ENCODE assay signal across 19 cellular contexts in the genomic region with DNA sequence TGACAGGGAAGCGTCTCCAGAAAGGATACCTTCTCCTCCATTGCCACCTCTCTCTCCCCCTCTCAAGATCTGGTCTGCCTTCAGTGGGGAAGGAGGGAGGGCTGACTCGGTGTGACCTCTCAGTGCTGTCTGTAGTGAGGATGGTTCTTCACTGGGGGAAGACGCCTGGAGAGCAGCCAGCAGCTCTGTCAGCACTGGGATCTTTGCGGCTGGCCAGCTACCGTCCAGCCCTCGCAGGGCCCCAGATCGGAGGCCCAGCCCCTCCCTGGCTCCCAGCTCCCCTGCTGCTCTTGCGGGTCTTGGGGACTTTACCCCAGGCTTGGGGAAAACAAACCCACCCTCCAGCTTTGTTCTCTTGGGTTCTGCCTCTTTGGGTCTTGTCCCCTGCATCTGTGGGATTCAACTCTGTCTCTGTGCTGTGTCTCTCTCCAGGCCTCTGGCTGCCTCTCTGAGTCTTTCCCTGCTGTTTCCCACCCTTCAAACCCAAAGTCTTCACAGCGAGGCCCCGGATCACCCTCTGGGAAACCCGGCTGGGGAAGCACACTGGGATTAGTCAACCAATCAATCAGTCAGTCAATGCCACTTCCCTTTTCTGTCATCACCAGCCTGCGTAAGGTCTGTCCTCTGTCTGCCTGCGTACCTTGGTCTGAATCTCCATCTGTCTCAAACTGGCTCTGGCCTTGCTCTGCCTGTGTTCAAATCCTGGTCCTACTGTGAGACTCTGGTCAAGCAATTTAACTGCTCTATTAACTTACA. TPM values are rescaled to one million over a fixed set of nuclear protein-coding genes. Genes with fewer than 3 reads are reported as not detected.
A peak's percentile ranks its signal among the peaks of the same experiment; 100 is the strongest.
DNase-seq lines count a peak whose midpoint lies in the region; ATAC-seq and TF ChIP-seq lines count a peak whose summit lies in the region.
"Had no signal": no experiment of that assay in that cellular context is flagged by ENCODE, and none has a peak within 500 bp of the region (broad histone marks: within the 10 kb centered on the region; RNA-seq: fewer than 3 reads in every experiment).

No MANE protein-coding gene starts in this region.

- H3K4me1 ChIP-seq in left lung (no peaks in the 10 kb centered on the region), colonic mucosa (no peaks in the 10 kb centered on the region)

- no peak overlapping the region for H3K4me3 ChIP-seq in GM12865 (ENCODE audit: low read depth, low read length)
- H3K4me3 ChIP-seq in cardiac fibroblast (replicated peaks in 1 of 2; ENCODE audit: low read depth in 2 of 2, low read length in 2 of 2), result no peak overlapping the region
- no peak overlapping the region for H3K4me3 ChIP-seq in left lung
- H3K4me3 ChIP-seq in colonic mucosa, result no peak overlapping the region
- H3K4me3 ChIP-seq: gastroesophageal sphincter had no signal

- no peak overlapping the region for H3K27ac ChIP-seq in left lung
- no peak overlapping the region for H3K27ac ChIP-seq in colonic mucosa
- H3K27ac ChIP-seq: gastroesophageal sphincter had no signal

- no peaks in the 10 kb centered on the region for H3K9me3 ChIP-seq in left lung
- H3K9me3 ChIP-seq in colonic mucosa, result no peaks in the 10 kb centered on the region
- H3K9me3 ChIP-seq: gastroesophageal sphincter had no signal

- ATAC-seq in left lung, result peak; percentile 12
- ATAC-seq: activated CD8-positive, alpha-beta T cell treated with anti-CD3 and anti-CD28 coated beads, Interleukin-2, amount 10 ng/mL, durations not matched to agents 7 days and 5 days; gastroesophageal sphincter; HCT116; naive thymus-derived CD4-positive, alpha-beta T cell had no signal

- intact Hi-C loops in left lung (cut with DNase I) (no loop called here), colonic mucosa (cut with DNase I) (no loop called here)

- in situ Hi-C loops in G401 (cut with HindIII; ENCODE audit: low sequenced_read_pairs), result no loop called here

- H3K9ac ChIP-seq in colonic mucosa (ENCODE audit: low read depth in 2 of 2, low read length in 2 of 2), result no peak overlapping the region

- DNase-seq in GM12865 (ENCODE audit: low read depth) (peak; percentile 15), Kasumi-1 (lab: John Stamatoyannopoulos, UW) (peak; percentile 30 to 44), cardiac fibroblast (ENCODE audit: low read depth in 2 of 2) (peak; percentile 26 to 59), left lung (peak in 1 of 2 donors; percentile 33), colonic mucosa (no peak), NK-92 (lab: John Stamatoyannopoulos, UW; ENCODE audit: unreplicated experiment) (no peak), G401 (ENCODE audit: low spot score) (no peak)
- no peak for DNase-seq in activated CD4-positive, alpha-beta T cell treated with anti-CD3 and anti-CD28 coated beads for 4 hours
- DNase-seq: activated CD8-positive, alpha-beta T cell treated with anti-CD3 and anti-CD28 coated beads, Interleukin-2, amount 10 ng/mL, durations not matched to agents 7 days and 5 days; GF-D8; naive thymus-derived CD4-positive, alpha-beta T cell; NCI-H2081 treated with DMSO at 0.1 percent for 48 hours; NCI-H526; PC-3; stimulated activated CD4-positive, alpha-beta T cell treated with anti-CD3 and anti-CD28 coated beads, Interleukin-15, amount 100 ng/mL, for 24 hours; stimulated activated naive CD8-positive, alpha-beta T cell treated with anti-CD3 and anti-CD28 coated beads, Interleukin-15, amount 100 ng/mL, for 72 hours had no signal

- H3K27me3 ChIP-seq in left lung, result no peaks in the 10 kb centered on the region
- H3K27me3 ChIP-seq in colonic mucosa, result no peaks in the 10 kb centered on the region
- H3K27me3 ChIP-seq: gastroesophageal sphincter had no signal

- H3K36me3 ChIP-seq in left lung (no peaks in the 10 kb centered on the region), colonic mucosa (no peaks in the 10 kb centered on the region)
- H3K36me3 ChIP-seq: gastroesophageal sphincter had no signal

- no peak for TF ChIP-seq CTCF in GM12865 (IDR thresholded peaks at IDR 0.05; ENCODE audit: insufficient read depth, low read depth, low read length, missing control alignments)
- no peak for TF ChIP-seq CTCF in cardiac fibroblast (IDR thresholded peaks at IDR 0.05; ENCODE audit: low read depth, low read length)
- TF ChIP-seq CTCF in left lung (IDR thresholded peaks at IDR 0.05), result no peak
- no peak for TF ChIP-seq CTCF in colonic mucosa (IDR thresholded peaks at IDR 0.05)

RNA-seq across cellular contexts. Expression of a gene that starts 23.0 kb away (rescaled TPM):
- total RNA-seq in left lung (1 to 10 TPM; 2.3 to 3.1 TPM), colonic mucosa (under 1 TPM in 1 of 2 donors, not detected in 1; 0.35 TPM)
- total RNA-seq in G401 (2014; rRNA removed; shearing (Covaris generic)), result 1.5 and 2.4 TPM in 2 replicates
- total RNA-seq: activated CD8-positive, alpha-beta T cell treated with anti-CD3 and anti-CD28 coated beads, Interleukin-2, amount 10 ng/mL, durations not matched to agents 7 days and 5 days; lung microvascular endothelial cell had no signal

RNA-seq across cellular contexts. Expression of a gene that starts 54.8 kb away (rescaled TPM):
- 100 to 1,000 TPM; 580 to 727 TPM for total RNA-seq in left lung
- 100 to 1,000 TPM; 558 to 996 TPM for total RNA-seq in colonic mucosa
- 2,570 and 3,194 TPM in 2 replicates for total RNA-seq in G401 (2014; rRNA removed; shearing (Covaris generic))

Comparison
In these comparisons a context has a peak if more than half of its experiments do, and no peak if none do; other contexts are left out.
1. DNase-seq: peak in GM12865 (single experiment), Kasumi-1 (2 of 2) and cardiac fibroblast (2 of 2); none in colonic mucosa (single experiment), NK-92 (single experiment), G401 (single experiment) and activated CD4-positive, alpha-beta T cell treated with anti-CD3 and anti-CD28 coated beads for 4 hours (0 of 2).